ENCODE assay signal across 7 cellular contexts in genomic region chr6:5671162-5671561, GRCh38.
DNase-seq lines count a peak whose midpoint lies in the region; ATAC-seq lines count a peak whose summit lies in the region.

No MANE protein-coding gene starts in this region.

- peak; percentile 51 for ATAC-seq in GM19043 (IDR thresholded peaks at IDR 0.05; ENCODE audit: low read depth, unreplicated experiment)

- H3K27ac ChIP-seq in angular gyrus (ENCODE audit: low read depth, low read length), result peak overlapping the region; percentile 74

- DNase-seq in MV-4-11 (lab: John Stamatoyannopoulos, UW), result peak; percentile 99
- peak; percentile 38 for DNase-seq in midbrain (lab: John Stamatoyannopoulos, UW)
- DNase-seq in ureter (ENCODE audit: low spot score), result no peak
- no peak for DNase-seq in iPS-NIHi11 (ENCODE audit: low spot score)
- DNase-seq in NCI-H526 treated with DMSO at 0.1 percent for 48 hours (lab: John Stamatoyannopoulos, UW), result no peak

Comparison
In these comparisons a context has a peak if more than half of its experiments do, and no peak if none do; other contexts are left out.
1. DNase-seq: peak in MV-4-11 (single experiment) and midbrain (single experiment); none in ureter (single experiment), iPS-NIHi11 (single experiment) and NCI-H526 treated with DMSO at 0.1 percent for 48 hours (single experiment).